16 cellular contexts compared by ENCODE assay signal in genomic region chr3:25430942-25431570, GRCh38. TPM values are rescaled to one million over a fixed set of nuclear protein-coding genes. Genes with fewer than 3 reads are reported as not detected.
DNase-seq lines count a peak whose midpoint lies in the region; ATAC-seq and TF ChIP-seq lines count a peak whose summit lies in the region.
"Had no signal": no experiment of that assay in that cellular context is flagged by ENCODE, and none has a peak within 500 bp of the region (broad histone marks: within the 10 kb centered on the region; RNA-seq: fewer than 3 reads in every experiment).

No MANE protein-coding gene starts in this region.

- CTCF ChIA-PET in PC-9 (lab: Charles Lee) = no interaction called here

- H3K9me3 ChIP-seq in PC-9 (ENCODE audit: insufficient read depth, low read depth) = no peaks in the 10 kb centered on the region
- no peaks in the 10 kb centered on the region for H3K9me3 ChIP-seq in mesodermal cell (ENCODE audit: control insufficient read depth, low read length)
- no peaks in the 10 kb centered on the region for H3K9me3 ChIP-seq in stomach

- POLR2A ChIA-PET in PC-9 (lab: Charles Lee; ENCODE audit: unreplicated experiment) = no interaction called here

- intact Hi-C loops in PC-9 (cut with micrococcal nuclease; ENCODE audit: unreplicated experiment) = no loop called here
- intact Hi-C loops in dorsolateral prefrontal cortex (cut with DNase I) = loop anchor here in 1 of 2 donors (10.0 kb wide), 1 partner anchor 164 kb away; no protein-coding TSS in a partner anchor
- intact Hi-C loops in stomach (cut with DNase I; ENCODE audit: low total_unique reads) = no loop called here

- H3K27me3 ChIP-seq in PC-9 (ENCODE audit: insufficient read depth, low read depth) = no peaks in the 10 kb centered on the region
- no peaks in the 10 kb centered on the region for H3K27me3 ChIP-seq in dorsolateral prefrontal cortex
- no peaks in the 10 kb centered on the region for H3K27me3 ChIP-seq in stomach

- DNase-seq in PC-9 = no peak
- DNase-seq in dorsolateral prefrontal cortex = no peak
- no peak for DNase-seq in stomach
- DNase-seq in NCI-H1930 (lab: John Stamatoyannopoulos, UW) = no peak
- DNase-seq: activated CD4-positive, alpha-beta T cell treated with anti-CD3 and anti-CD28 coated beads, Interleukin-2, amount 10 ng/mL, durations not matched to agents 24 days and 14 days; activated T-cell treated with anti-CD3 and anti-CD28 coated beads, Interleukin-2, amount 50 U/mL, for 72 hours; hippocampal formation; KBM-7; NCI-H1436; nucleus accumbens; stimulated activated CD4-positive, alpha-beta T cell treated with anti-CD3 and anti-CD28 coated beads, Interleukin-2, amount 100 ng/mL, for 24 hours; T-helper 2 cell had no signal

- H3K4me2 ChIP-seq in PC-9 = peak overlapping the region; percentile 72

- H3K79me2 ChIP-seq in PC-9 (ENCODE audit: low read depth) = no peaks in the 10 kb centered on the region

- peaks cover 27% of the 10 kb centered on the region for H3K4me1 ChIP-seq in PC-9 (replicated peaks; ENCODE audit: insufficient read depth)
- peaks cover 42% of the 10 kb centered on the region for H3K4me1 ChIP-seq in mesodermal cell (ENCODE audit: control insufficient read depth, insufficient read depth, low read length, poor library complexity, severe bottlenecking)
- H3K4me1 ChIP-seq in stomach = peaks cover 7 to 58% (median 44%) of the 10 kb centered on the region in 4 donors

- TF ChIP-seq CTCF in PC-9 (conservative IDR thresholded peaks at IDR 0.05) = no peak
- no peak for TF ChIP-seq CTCF in dorsolateral prefrontal cortex (IDR thresholded peaks at IDR 0.05 in 54 of 56, conservative IDR thresholded peaks at IDR 0.05 in 2 of 56; ENCODE audit: low read depth in 1 of 56, partially characterized antibody in 56 of 56)
- no peak for TF ChIP-seq CTCF in stomach (IDR thresholded peaks at IDR 0.05)

- 63 to 93% methylated on average over 2 of the region's 4 CpGs for WGBS in mesodermal cell (ENCODE audit: insufficient coverage in 2 of 2), 2 experiments
- WGBS in stomach, 5 donors = 39 to 44% (median 44%) methylated on average over 4 of the region's 4 CpGs

- H3K27ac ChIP-seq in PC-9 = no peak overlapping the region
- H3K27ac ChIP-seq in dorsolateral prefrontal cortex = peak overlapping the region in 39 of 59 donors; percentile 1 to 93 (median 68)
- peak overlapping the region; percentile 61 for H3K27ac ChIP-seq in mesodermal cell (ENCODE audit: low read depth, low read length, severe bottlenecking)
- H3K27ac ChIP-seq in stomach = peak overlapping the region in 4 of 5 donors; percentile 2 to 92 (median 88)

- ATAC-seq in HG03025 (IDR thresholded peaks at IDR 0.05; ENCODE audit: low FRiP score, unreplicated experiment) (no peak), HG02981 (IDR thresholded peaks at IDR 0.05; ENCODE audit: unreplicated experiment) (no peak), HG02610 (IDR thresholded peaks at IDR 0.05; ENCODE audit: unreplicated experiment) (no peak)
- ATAC-seq: activated T-cell treated with anti-CD3 and anti-CD28 coated beads, Interleukin-2, amount 50 U/mL, for 72 hours had no signal

- no peak overlapping the region; the same call in 1 of the 2 replicates for H3K4me3 ChIP-seq in PC-9
- H3K4me3 ChIP-seq in dorsolateral prefrontal cortex = peak overlapping the region in 57 of 59 donors; percentile 14 to 87 (median 70)
- H3K4me3 ChIP-seq in mesodermal cell (ENCODE audit: extremely low read depth, insufficient read depth, low read length, poor library complexity, severe bottlenecking) = peak overlapping the region; percentile 47
- peak overlapping the region in 3 of 4 donors; percentile 49 to 58 (median 56) for H3K4me3 ChIP-seq in stomach

- no peak overlapping the region for H2AFZ ChIP-seq in PC-9

- no peak for TF ChIP-seq EP300 in stomach (IDR thresholded peaks at IDR 0.05)

- H3K36me3 ChIP-seq in PC-9 (ENCODE audit: low read depth) = no peaks in the 10 kb centered on the region
- H3K36me3 ChIP-seq in mesodermal cell (ENCODE audit: control insufficient read depth, insufficient read depth, low read length) = no peaks in the 10 kb centered on the region
- H3K36me3 ChIP-seq in stomach = no peaks in the 10 kb centered on the region

- no peak for TF ChIP-seq POLR2A in stomach (IDR thresholded peaks at IDR 0.05)

- H3F3A ChIP-seq in PC-9 (ENCODE audit: insufficient read depth, low read depth) = 0 out of 2 replicates have a peak, but pooled peaks cover 11% of the 10 kb centered on the region

- H3K9me2 ChIP-seq in PC-9 (ENCODE audit: insufficient read depth) = no peaks in the 10 kb centered on the region

- BruUV-seq in PC-9 (replicated peaks; lab: Mats Ljungman, UMichigan) = no TSS peak

- H4K20me1 ChIP-seq in PC-9 (ENCODE audit: insufficient read depth) = no peaks in the 10 kb centered on the region

RNA-seq across cellular contexts. Expression of gene RARB, which starts 3.0 kb away (rescaled TPM):
- 0.75 and 1.0 TPM in 2 replicates for total RNA-seq in PC-9 (2021)
- total RNA-seq in dorsolateral prefrontal cortex = 10 to 100 TPM in 107 of 120 experiments, 1 to 10 TPM in 13; 4.6 to 28.6 (median 15.9) TPM
- 10.4 TPM for polyA plus RNA-seq in mesodermal cell (2013, experiment 1 of 2)
- polyA plus RNA-seq in mesodermal cell (2013, experiment 2 of 2) = 9.4 TPM
- 10 to 100 TPM in 4 of 5 donors, 1 to 10 TPM in 1; 7.5 to 28.0 (median 12.5) TPM for total RNA-seq in stomach
- polyA plus RNA-seq in stomach = 1 to 10 TPM; 1.7 to 2.9 (median 2.1) TPM
- total RNA-seq: activated CD4-positive, alpha-beta T cell treated with anti-CD3 and anti-CD28 coated beads, Interleukin-2, amount 10 ng/mL, durations not matched to agents 24 days and 14 days; activated T-cell treated with anti-CD3 and anti-CD28 coated beads, Interleukin-2, amount 50 U/mL, for 72 hours had no signal
